33 cellular contexts compared by ENCODE assay signal in the genomic region with DNA sequence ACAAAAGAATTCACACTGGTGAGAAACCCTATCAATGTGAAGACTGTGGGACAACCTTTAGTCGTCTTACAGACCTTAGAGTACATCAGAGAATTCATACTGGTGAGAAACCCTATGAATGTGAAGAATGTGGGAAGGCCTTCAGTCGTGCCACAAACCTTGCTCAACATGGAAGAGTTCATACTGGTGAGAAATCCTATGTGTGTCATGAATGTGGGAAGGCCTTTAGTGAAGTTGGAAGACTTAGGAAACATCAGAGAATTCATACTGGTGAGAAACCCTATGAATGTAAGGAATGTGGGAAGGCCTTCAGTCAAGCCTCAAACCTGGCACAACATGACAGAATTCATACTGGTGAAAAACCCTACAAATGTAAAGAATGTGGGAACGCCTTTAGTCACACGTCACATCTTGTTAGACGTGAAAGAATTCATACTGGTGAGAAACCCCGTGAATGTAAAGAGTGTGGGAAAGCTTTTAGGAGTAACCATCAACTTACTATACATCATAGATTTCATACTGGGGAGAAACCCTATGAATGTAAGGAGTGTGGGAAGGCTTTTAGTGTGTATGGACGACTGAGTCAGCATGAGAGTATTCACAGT.
"Had no signal": no experiment of that assay in that cellular context is flagged by ENCODE, and none has a peak within 500 bp of the region (broad histone marks: within the 10 kb centered on the region; RNA-seq: fewer than 3 reads in every experiment).

No MANE protein-coding gene starts in this region.

- H3K4me1 Mint-ChIP-seq: activated CD4-positive, alpha-beta T cell treated with anti-CD3 and anti-CD28 coated beads, Interleukin-2, amount 10 ng/mL, durations not matched to agents 24 days and 14 days; activated naive CD8-positive, alpha-beta T cell treated with anti-CD3 and anti-CD28 coated beads for 36 hours; activated T-helper 17 cell treated with anti-CD3 and anti-CD28 coated beads, Interleukin-2, amount 50 U/mL, for 72 hours had no signal

- H3K27ac Mint-ChIP-seq: activated CD4-positive, alpha-beta T cell treated with anti-CD3 and anti-CD28 coated beads, Interleukin-2, amount 10 ng/mL, durations not matched to agents 24 days and 14 days; activated CD8-positive, alpha-beta T cell treated with anti-CD3 and anti-CD28 coated beads for 36 hours; activated naive CD8-positive, alpha-beta T cell treated with anti-CD3 and anti-CD28 coated beads for 36 hours; activated T-cell treated with anti-CD3 and anti-CD28 coated beads, Interleukin-2, amount 50 U/mL, for 72 hours; activated T-helper 17 cell treated with anti-CD3 and anti-CD28 coated beads, Interleukin-2, amount 50 U/mL, for 72 hours had no signal

- H3K27ac ChIP-seq: brain microvascular endothelial cell, PC-9, RWPE1, WERI-Rb-1 had no signal

- FAIRE-seq: RCC 7860 had no signal

- H3K36me3 ChIP-seq: brain microvascular endothelial cell, WERI-Rb-1 had no signal

- H3K4me3 ChIP-seq: PC-9 had no signal

- H3K27me3 Mint-ChIP-seq: activated CD4-positive, alpha-beta T cell treated with anti-CD3 and anti-CD28 coated beads, Interleukin-2, amount 10 ng/mL, durations not matched to agents 24 days and 14 days; activated CD8-positive, alpha-beta T cell treated with anti-CD3 and anti-CD28 coated beads for 36 hours; activated naive CD8-positive, alpha-beta T cell treated with anti-CD3 and anti-CD28 coated beads for 36 hours; activated T-helper 17 cell treated with anti-CD3 and anti-CD28 coated beads, Interleukin-2, amount 50 U/mL, for 72 hours had no signal

- ATAC-seq: activated CD8-positive, alpha-beta T cell treated with anti-CD3 and anti-CD28 coated beads for 36 hours; activated T-cell treated with anti-CD3 and anti-CD28 coated beads, Interleukin-2, amount 50 U/mL, for 72 hours; activated T-helper 17 cell treated with anti-CD3 and anti-CD28 coated beads, Interleukin-2, amount 50 U/mL, for 72 hours; Right ventricle myocardium inferior; SK-N-SH treated with all-trans-retinoic acid at 6 μM for 48 hours had no signal

- DNase-seq: activated CD4-positive, alpha-beta T cell treated with anti-CD3 and anti-CD28 coated beads, Interleukin-2, amount 10 ng/mL, durations not matched to agents 24 days and 14 days; activated CD4-positive, alpha-beta T cell treated with anti-CD3 and anti-CD28 coated beads, Interleukin-2, amount 50 U/mL, for 4 hours; activated CD4-positive, CD25-positive, alpha-beta regulatory T cell; activated CD8-positive, alpha-beta T cell treated with anti-CD3 and anti-CD28 coated beads for 36 hours; activated effector memory CD4-positive, alpha-beta T cell treated with anti-CD3 and anti-CD28 coated beads, Interleukin-2, amount 50 U/mL, for 16 hours; activated naive CD4-positive, alpha-beta T cell; activated naive CD4-positive, alpha-beta T cell treated with anti-CD3 and anti-CD28 coated beads, Interleukin-2, amount 50 U/mL, for 16 hours; activated naive CD8-positive, alpha-beta T cell treated with anti-CD3 and anti-CD28 coated beads for 36 hours; activated T-cell treated with anti-CD3 and anti-CD28 coated beads, Interleukin-2, amount 50 U/mL, for 1 hour; activated T-cell treated with anti-CD3 and anti-CD28 coated beads, Interleukin-2, amount 50 U/mL, for 72 hours; amniotic stem cell; aorta; brain microvascular endothelial cell; Kasumi-1; MM.1S; MV-4-11; NCI-H1092; NCI-H1436 treated with DMSO at 0.1 percent for 48 hours; NCI-H1694 treated with DMSO at 0.1 percent for 48 hours; NCI-H2029; NCI-H345; NCI-H524 treated with DMSO at 0.1 percent for 48 hours; PC-9; SIG-M5; T-helper 1 cell; T-helper 2 cell; T-helper 9 cell; WERI-Rb-1 had no signal

- H3K27me3 ChIP-seq: brain microvascular endothelial cell had no signal

- H3K4me2 ChIP-seq: PC-9 had no signal

- H2AFZ ChIP-seq: PC-9 had no signal

- H3K4me3 Mint-ChIP-seq: activated CD4-positive, alpha-beta T cell treated with anti-CD3 and anti-CD28 coated beads, Interleukin-2, amount 10 ng/mL, durations not matched to agents 24 days and 14 days; activated CD8-positive, alpha-beta T cell treated with anti-CD3 and anti-CD28 coated beads for 36 hours; activated naive CD8-positive, alpha-beta T cell treated with anti-CD3 and anti-CD28 coated beads for 36 hours; activated T-cell treated with anti-CD3 and anti-CD28 coated beads, Interleukin-2, amount 50 U/mL, for 72 hours; activated T-helper 17 cell treated with anti-CD3 and anti-CD28 coated beads, Interleukin-2, amount 50 U/mL, for 72 hours had no signal
